19 cellular contexts compared by ENCODE assay signal in the genomic region with DNA sequence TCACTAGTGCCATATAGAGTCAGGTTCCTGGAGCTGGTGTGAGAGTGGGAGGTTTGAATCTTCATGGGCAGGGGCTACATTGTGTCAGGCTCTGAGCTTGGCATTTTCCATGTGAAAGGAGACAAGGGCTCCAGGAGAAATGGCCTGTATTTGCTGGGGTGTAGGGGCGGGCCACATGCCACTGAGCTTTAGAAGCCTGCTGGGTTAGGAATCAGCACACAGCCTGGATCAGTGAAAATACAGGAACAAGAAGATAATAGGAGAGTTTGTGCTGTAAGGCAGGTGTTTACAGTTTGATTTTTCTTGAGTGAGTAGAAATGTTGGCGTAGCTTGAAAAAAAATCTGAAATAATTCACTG. TPM values are rescaled to one million over a fixed set of nuclear protein-coding genes. Genes with fewer than 3 reads are reported as not detected.
DNase-seq lines count a peak whose midpoint lies in the region; ATAC-seq and TF ChIP-seq lines count a peak whose summit lies in the region.
"Had no signal": no experiment of that assay in that cellular context is flagged by ENCODE, and none has a peak within 500 bp of the region (broad histone marks: within the 10 kb centered on the region; RNA-seq: fewer than 3 reads in every experiment).

No MANE protein-coding gene starts in this region.

- no peak overlapping the region for H3K4me2 ChIP-seq in hepatocyte

- H3K36me3 Mint-ChIP-seq in activated CD4-positive, alpha-beta T cell treated with anti-CD3 and anti-CD28 coated beads, Interleukin-2, amount 10 ng/mL, durations not matched to agents 24 days and 14 days (ENCODE audit: low read depth), result peaks cover 7% of the 10 kb centered on the region
- peaks cover 2% of the 10 kb centered on the region for H3K36me3 Mint-ChIP-seq in progenitor cell of endocrine pancreas (ENCODE audit: insufficient read depth)

- 98% methylated on average over 2 of the region's 2 CpGs for WGBS in hepatocyte (ENCODE audit: low lambda C conversion rate, missing lambda C conversion rate)

- H3K9me3 ChIP-seq in NT2/D1 (ENCODE audit: insufficient read depth, low read length) (no peaks in the 10 kb centered on the region), hepatocyte (ENCODE audit: low read depth) (no peaks in the 10 kb centered on the region), left lung (no peaks in the 10 kb centered on the region)
- H3K9me3 ChIP-seq: BE2C had no signal

- TF ChIP-seq CTCF in hepatocyte (IDR thresholded peaks at IDR 0.05; ENCODE audit: poor library complexity) (no peak), progenitor cell of endocrine pancreas (IDR thresholded peaks at IDR 0.05; ENCODE audit: unreplicated experiment) (no peak), left lung (IDR thresholded peaks at IDR 0.05) (no peak)

- DNase-seq in activated CD4-positive, alpha-beta T cell treated with anti-CD3 and anti-CD28 coated beads, Interleukin-2, amount 10 ng/mL, durations not matched to agents 24 days and 14 days, result no peak
- DNase-seq in activated CD4-positive, alpha-beta T cell treated with anti-CD3 and anti-CD28 coated beads for 1 hour, result no peak
- no peak for DNase-seq in NT2/D1 (ENCODE audit: low read depth, low spot score)
- DNase-seq in hepatocyte (ENCODE audit: low spot score), result no peak
- DNase-seq in progenitor cell of endocrine pancreas (ENCODE audit: low spot score, unreplicated experiment), result no peak
- DNase-seq in left lung, result no peak
- DNase-seq in KG1 (lab: John Stamatoyannopoulos, UW), result no peak
- DNase-seq: activated CD4-positive, alpha-beta T cell treated with anti-CD3 and anti-CD28 coated beads, Interleukin-2, amount 50 U/mL, for 48 hours; BE2C; caudate nucleus; DMS79; GOT3; Karpas-422; NCI-H1105 treated with DMSO at 0.1 percent for 48 hours had no signal

- no peak overlapping the region for H2AFZ ChIP-seq in hepatocyte

- no peak overlapping the region for H3K4me3 ChIP-seq in NT2/D1 (ENCODE audit: insufficient read length, low read depth)
- no peak overlapping the region for H3K4me3 ChIP-seq in hepatocyte
- H3K4me3 ChIP-seq in left lung, result no peak overlapping the region
- H3K4me3 ChIP-seq: skin epidermis had no signal

- H3K4me1 ChIP-seq in NT2/D1 (ENCODE audit: insufficient read depth, insufficient read length), result peaks cover 25% of the 10 kb centered on the region
- H3K4me1 ChIP-seq in hepatocyte (ENCODE audit: insufficient read depth), result peaks cover 48% of the 10 kb centered on the region
- H3K4me1 ChIP-seq in left lung, result peaks cover 30 to 58% of the 10 kb centered on the region in 2 donors

- H3K9me2 ChIP-seq in hepatocyte (replicated peaks; ENCODE audit: insufficient read depth), result no peaks in the 10 kb centered on the region

- H3K27me3 ChIP-seq in NT2/D1 (ENCODE audit: insufficient read depth, insufficient read length) (no peaks in the 10 kb centered on the region), hepatocyte (no peaks in the 10 kb centered on the region), left lung (no peaks in the 10 kb centered on the region)
- H3K27me3 ChIP-seq: BE2C had no signal

- ATAC-seq in left lung, result no peak
- ATAC-seq in HG03457 (IDR thresholded peaks at IDR 0.05; ENCODE audit: unreplicated experiment), result no peak
- ATAC-seq: left lobe of liver had no signal

- H3K36me3 ChIP-seq in NT2/D1 (ENCODE audit: insufficient read depth, insufficient read length, low read length), result no peaks in the 10 kb centered on the region
- no peaks in the 10 kb centered on the region for H3K36me3 ChIP-seq in hepatocyte (replicated peaks; ENCODE audit: insufficient read depth, low read depth)
- peaks cover 0 to 7% of the 10 kb centered on the region in 2 donors for H3K36me3 ChIP-seq in left lung
- H3K36me3 ChIP-seq: BE2C had no signal

- H3K9ac ChIP-seq in NT2/D1 (ENCODE audit: insufficient read length, low read depth), result peak overlapping the region; percentile 36

- no peaks in the 10 kb centered on the region for H3K9me3 Mint-ChIP-seq in activated CD4-positive, alpha-beta T cell treated with anti-CD3 and anti-CD28 coated beads, Interleukin-2, amount 10 ng/mL, durations not matched to agents 24 days and 14 days
- peaks cover 2% of the 10 kb centered on the region for H3K9me3 Mint-ChIP-seq in progenitor cell of endocrine pancreas (ENCODE audit: low read depth)
- H3K9me3 Mint-ChIP-seq: activated T-helper 1 cell treated with anti-CD3 and anti-CD28 coated beads, Interleukin-12 subunit alpha, Interleukin-12 subunit beta, Interleukin-2, Interleukin-4 antibody, amounts not matched to agents 30 ng/mL and 10 ng/mL and 1 ng/mL, durations not matched to agents 14 hours and 24 hours and 36 hours had no signal

- no peaks in the 10 kb centered on the region for H3K27me3 Mint-ChIP-seq in activated CD4-positive, alpha-beta T cell treated with anti-CD3 and anti-CD28 coated beads, Interleukin-2, amount 10 ng/mL, durations not matched to agents 24 days and 14 days
- no peaks in the 10 kb centered on the region for H3K27me3 Mint-ChIP-seq in progenitor cell of endocrine pancreas

- intact Hi-C loops in activated CD4-positive, alpha-beta T cell treated with anti-CD3 and anti-CD28 coated beads, Interleukin-2, amount 10 ng/mL, durations not matched to agents 24 days and 14 days (cut with micrococcal nuclease), result no loop called here
- intact Hi-C loops in left lung (cut with DNase I), result no loop called here

- no peak overlapping the region for H3K4me3 Mint-ChIP-seq in activated CD4-positive, alpha-beta T cell treated with anti-CD3 and anti-CD28 coated beads, Interleukin-2, amount 10 ng/mL, durations not matched to agents 24 days and 14 days
- H3K4me3 Mint-ChIP-seq in progenitor cell of endocrine pancreas (ENCODE audit: low read depth), result no peak overlapping the region
- H3K4me3 Mint-ChIP-seq: activated T-helper 1 cell treated with anti-CD3 and anti-CD28 coated beads, Interleukin-12 subunit alpha, Interleukin-12 subunit beta, Interleukin-2, Interleukin-4 antibody, amounts not matched to agents 30 ng/mL and 10 ng/mL and 1 ng/mL, durations not matched to agents 14 hours and 24 hours and 36 hours had no signal

- H3K79me2 ChIP-seq in hepatocyte, result peaks cover 71% of the 10 kb centered on the region

- peak overlapping the region; percentile 17 for H3K27ac Mint-ChIP-seq in activated CD4-positive, alpha-beta T cell treated with anti-CD3 and anti-CD28 coated beads, Interleukin-2, amount 10 ng/mL, durations not matched to agents 24 days and 14 days
- H3K27ac Mint-ChIP-seq in progenitor cell of endocrine pancreas, result peak overlapping the region; percentile 80
- H3K27ac Mint-ChIP-seq: activated T-helper 1 cell treated with anti-CD3 and anti-CD28 coated beads, Interleukin-12 subunit alpha, Interleukin-12 subunit beta, Interleukin-2, Interleukin-4 antibody, amounts not matched to agents 30 ng/mL and 10 ng/mL and 1 ng/mL, durations not matched to agents 14 hours and 24 hours and 36 hours had no signal

- peaks cover 44% of the 10 kb centered on the region for H3K4me1 Mint-ChIP-seq in activated CD4-positive, alpha-beta T cell treated with anti-CD3 and anti-CD28 coated beads, Interleukin-2, amount 10 ng/mL, durations not matched to agents 24 days and 14 days
- peaks cover 26% of the 10 kb centered on the region for H3K4me1 Mint-ChIP-seq in progenitor cell of endocrine pancreas (ENCODE audit: low read depth)

- H3K27ac ChIP-seq in hepatocyte, result peak overlapping the region; percentile 93
- no peak overlapping the region for H3K27ac ChIP-seq in left lung
- H3K27ac ChIP-seq: 22Rv1 had no signal

- H4K20me1 ChIP-seq in hepatocyte (ENCODE audit: insufficient read depth, poor library complexity, severe bottlenecking), result no peaks in the 10 kb centered on the region

RNA-seq across cellular contexts. Expression of gene TBC1D14, which starts 35.4 kb away (rescaled TPM):
- 47.2 and 47.3 TPM in 2 replicates for total RNA-seq in activated CD4-positive, alpha-beta T cell treated with anti-CD3 and anti-CD28 coated beads, Interleukin-2, amount 10 ng/mL, durations not matched to agents 24 days and 14 days
- total RNA-seq in hepatocyte (46.1 and 50.8 TPM in 2 replicates), progenitor cell of endocrine pancreas (60.8 and 61.8 TPM in 2 replicates), left lung (10 to 100 TPM; 45.6 to 73.4 TPM)
- 26.5 and 33.6 TPM in 2 replicates for polyA plus RNA-seq in hepatocyte
